In the genomic region with DNA sequence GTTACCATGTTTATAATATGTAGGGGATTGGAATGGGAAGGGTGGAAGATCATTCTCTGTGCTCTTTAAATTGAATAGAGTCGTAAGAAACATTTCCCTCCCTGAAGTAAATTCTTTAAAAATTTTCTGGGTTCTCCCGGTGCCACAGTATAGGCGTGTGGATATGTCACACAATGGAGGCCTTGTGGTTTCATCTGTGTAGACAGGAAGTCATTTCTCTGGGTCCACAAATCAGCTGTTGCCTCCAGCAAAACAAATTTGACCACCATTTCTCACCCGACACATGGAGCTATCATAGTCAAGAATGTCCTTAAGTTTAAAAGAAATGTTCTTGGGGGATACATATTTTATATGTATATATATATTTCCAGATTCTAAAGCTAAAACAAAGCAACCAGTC, we compare ENCODE assay signal across 22 cellular contexts. TPM values are rescaled to one million over a fixed set of nuclear protein-coding genes. Genes with fewer than 3 reads are reported as not detected.
DNase-seq lines count a peak whose midpoint lies in the region; ATAC-seq lines count a peak whose summit lies in the region.
"Had no signal": no experiment of that assay in that cellular context is flagged by ENCODE, and none has a peak within 500 bp of the region (broad histone marks: within the 10 kb centered on the region; RNA-seq: fewer than 3 reads in every experiment).

No MANE protein-coding gene starts in this region.

- DNase-seq in CD4-positive, CD25-positive, alpha-beta regulatory T cell, result no peak
- DNase-seq in SJCRH30, result peak; percentile 5 to 31
- peak; percentile 67 for DNase-seq in foreskin melanocyte
- no peak for DNase-seq in natural killer cell treated with Interleukin-12 subunit alpha and Interleukin-12 subunit beta and Interleukin-15 and Interleukin-18, amount 100 ng/mL, for 72 hours (ENCODE audit: low spot score)
- no peak for DNase-seq in SKM-1 (lab: John Stamatoyannopoulos, UW; ENCODE audit: unreplicated experiment)
- DNase-seq in T-cell, result no peak
- DNase-seq: ACHN; BE2C; Calu3; CD4-positive, alpha-beta memory T cell; COR-L47; DMS53; DMS79 treated with DMSO at 0.1 percent for 48 hours; GF-D8; GM23248; H9 had no signal

- peaks cover 54% of the 10 kb centered on the region for H3K36me3 Mint-ChIP-seq in CD4-positive, CD25-positive, alpha-beta regulatory T cell
- H3K36me3 Mint-ChIP-seq in natural killer cell treated with Interleukin-12 subunit alpha and Interleukin-12 subunit beta and Interleukin-15 and Interleukin-18, amount 100 ng/mL, for 72 hours, result peaks cover 12% of the 10 kb centered on the region
- peaks cover 38% of the 10 kb centered on the region for H3K36me3 Mint-ChIP-seq in T-cell

- H3K4me1 Mint-ChIP-seq in CD4-positive, CD25-positive, alpha-beta regulatory T cell, result peaks cover 2 to 12% (median 7%) of the 10 kb centered on the region in 4 donors
- peaks cover 14 to 16% of the 10 kb centered on the region in 2 donors for H3K4me1 Mint-ChIP-seq in natural killer cell treated with Interleukin-12 subunit alpha and Interleukin-12 subunit beta and Interleukin-15 and Interleukin-18, amount 100 ng/mL, for 72 hours (ENCODE audit: low read depth in 2 of 2)
- H3K4me1 Mint-ChIP-seq in T-cell, result no peaks in the 10 kb centered on the region
- H3K4me1 Mint-ChIP-seq: CD4-positive, alpha-beta memory T cell; H9 had no signal

- H3K27ac ChIP-seq in CD4-positive, CD25-positive, alpha-beta regulatory T cell (ENCODE audit: insufficient read depth, low read length, poor library complexity, severe bottlenecking), result peak overlapping the region; percentile 2
- no peak overlapping the region for H3K27ac ChIP-seq in SJCRH30
- H3K27ac ChIP-seq: 22Rv1; A549; BLaER1 treated with 17β-estradiol and CSF1 and Interleukin-3, amounts not matched to agents 10 nM and 100 nM; GM23248 had no signal

- H3K27me3 ChIP-seq in CD4-positive, CD25-positive, alpha-beta regulatory T cell (ENCODE audit: control insufficient read depth, insufficient read depth, low read length), result no peaks in the 10 kb centered on the region
- H3K27me3 ChIP-seq in SJCRH30, result no peaks in the 10 kb centered on the region
- H3K27me3 ChIP-seq: BE2C; BLaER1 treated with 17β-estradiol and CSF1 and Interleukin-3, amounts not matched to agents 10 nM and 100 nM had no signal

- no peak overlapping the region for H3K4me3 Mint-ChIP-seq in CD4-positive, CD25-positive, alpha-beta regulatory T cell
- H3K4me3 Mint-ChIP-seq in natural killer cell treated with Interleukin-12 subunit alpha and Interleukin-12 subunit beta and Interleukin-15 and Interleukin-18, amount 100 ng/mL, for 72 hours, result peak overlapping the region; percentile 15
- H3K4me3 Mint-ChIP-seq in T-cell, result no peak overlapping the region
- H3K4me3 Mint-ChIP-seq: CD14-positive monocyte; CD4-positive, alpha-beta memory T cell; H9 had no signal

- POLR2A ChIA-PET in T-cell (lab: Charles Lee), result no interaction called here

- ATAC-seq in CD4-positive, CD25-positive, alpha-beta regulatory T cell (ENCODE audit: low read depth in 2 of 2), result no peak
- peak; percentile 56 to 64 for ATAC-seq in natural killer cell treated with Interleukin-12 subunit alpha and Interleukin-12 subunit beta and Interleukin-15 and Interleukin-18, amount 100 ng/mL, for 72 hours
- ATAC-seq in HG03045 (IDR thresholded peaks at IDR 0.05; ENCODE audit: unreplicated experiment), result no peak
- ATAC-seq in T-cell (replicated peaks in 1 of 4), result no peak
- ATAC-seq: A549, HCT116 had no signal

- H3K9me3 Mint-ChIP-seq in CD4-positive, CD25-positive, alpha-beta regulatory T cell, result no peaks in the 10 kb centered on the region
- H3K9me3 Mint-ChIP-seq in natural killer cell treated with Interleukin-12 subunit alpha and Interleukin-12 subunit beta and Interleukin-15 and Interleukin-18, amount 100 ng/mL, for 72 hours, result no peaks in the 10 kb centered on the region
- H3K9me3 Mint-ChIP-seq in T-cell, result no peaks in the 10 kb centered on the region
- H3K9me3 Mint-ChIP-seq: CD14-positive monocyte; CD4-positive, alpha-beta memory T cell; H9 had no signal

- no peaks in the 10 kb centered on the region for H3K27me3 Mint-ChIP-seq in CD4-positive, CD25-positive, alpha-beta regulatory T cell
- no peaks in the 10 kb centered on the region for H3K27me3 Mint-ChIP-seq in natural killer cell treated with Interleukin-12 subunit alpha and Interleukin-12 subunit beta and Interleukin-15 and Interleukin-18, amount 100 ng/mL, for 72 hours
- H3K27me3 Mint-ChIP-seq in T-cell, result no peaks in the 10 kb centered on the region
- H3K27me3 Mint-ChIP-seq: CD4-positive, alpha-beta memory T cell had no signal

- H3K4me3 ChIP-seq in CD4-positive, CD25-positive, alpha-beta regulatory T cell (ENCODE audit: low read depth, low read length), result no peak overlapping the region
- H3K4me3 ChIP-seq in SJCRH30, result no peak overlapping the region
- H3K4me3 ChIP-seq: A549; BLaER1 treated with 17β-estradiol and CSF1 and Interleukin-3, amounts not matched to agents 10 nM and 100 nM; GM23248 had no signal

- no peaks in the 10 kb centered on the region for H3K9me3 ChIP-seq in CD4-positive, CD25-positive, alpha-beta regulatory T cell (ENCODE audit: control insufficient read depth in 2 of 2, low read length in 2 of 2)
- H3K9me3 ChIP-seq in SJCRH30 (replicated peaks), result no peaks in the 10 kb centered on the region
- H3K9me3 ChIP-seq: A549; BE2C; BLaER1 treated with 17β-estradiol and CSF1 and Interleukin-3, amounts not matched to agents 10 nM and 100 nM had no signal

- H3K27ac Mint-ChIP-seq in CD4-positive, CD25-positive, alpha-beta regulatory T cell, result no peak overlapping the region
- H3K27ac Mint-ChIP-seq in natural killer cell treated with Interleukin-12 subunit alpha and Interleukin-12 subunit beta and Interleukin-15 and Interleukin-18, amount 100 ng/mL, for 72 hours, result peak overlapping the region; percentile 43 to 75
- H3K27ac Mint-ChIP-seq in T-cell, result no peak overlapping the region
- H3K27ac Mint-ChIP-seq: H9 had no signal

- CTCF ChIA-PET in T-cell (lab: Charles Lee), result no interaction called here

- no peaks in the 10 kb centered on the region for H3K4me1 ChIP-seq in CD4-positive, CD25-positive, alpha-beta regulatory T cell (ENCODE audit: control insufficient read depth, insufficient read depth, low read length, poor library complexity, severe bottlenecking)
- H3K4me1 ChIP-seq in SJCRH30, result 0 out of 2 replicates have a peak, but pooled peaks cover 6% of the 10 kb centered on the region
- H3K4me1 ChIP-seq: A549, BE2C had no signal

- H3K36me3 ChIP-seq in CD4-positive, CD25-positive, alpha-beta regulatory T cell (ENCODE audit: control insufficient read depth, insufficient read depth, low read length), result peaks cover 57% of the 10 kb centered on the region
- peaks cover 78% of the 10 kb centered on the region for H3K36me3 ChIP-seq in SJCRH30

RNA-seq across cellular contexts. Expression of a gene that starts 17.4 kb away (rescaled TPM):
- 39.8 TPM for total RNA-seq in CD4-positive, CD25-positive, alpha-beta regulatory T cell
- 10 to 100 TPM; 24.9 to 43.6 (median 28.6) TPM for polyA plus RNA-seq in CD4-positive, CD25-positive, alpha-beta regulatory T cell
- total RNA-seq in SJCRH30 (2014; rRNA removed; shearing (Covaris generic)), result 75.7 and 89.2 TPM in 2 replicates
- total RNA-seq in natural killer cell treated with Interleukin-12 subunit alpha and Interleukin-12 subunit beta and Interleukin-15 and Interleukin-18, amount 100 ng/mL, for 72 hours, result 10 to 100 TPM; 39.8 to 56.4 TPM
- 10 to 100 TPM; 23.2 to 37.4 (median 29.5) TPM for total RNA-seq in T-cell

RNA-seq across cellular contexts. Expression of a gene that starts 43.6 kb away (rescaled TPM):
- 2.7 TPM for total RNA-seq in CD4-positive, CD25-positive, alpha-beta regulatory T cell
- 10 to 100 TPM; 14.6 to 32.7 (median 22.5) TPM for polyA plus RNA-seq in CD4-positive, CD25-positive, alpha-beta regulatory T cell
- 178 and 195 TPM in 2 replicates for total RNA-seq in SJCRH30 (2014; rRNA removed; shearing (Covaris generic))
- 10 to 100 TPM; 44.9 to 51.8 TPM for total RNA-seq in natural killer cell treated with Interleukin-12 subunit alpha and Interleukin-12 subunit beta and Interleukin-15 and Interleukin-18, amount 100 ng/mL, for 72 hours
- total RNA-seq in T-cell, result 10 to 100 TPM in 3 of 5 donors, 1 to 10 TPM in 2; 2.0 to 37.3 (median 24.9) TPM

Comparison
In these comparisons a context has a peak if more than half of its experiments do, and no peak if none do; other contexts are left out.
1. ATAC-seq: peak in natural killer cell treated with Interleukin-12 subunit alpha and Interleukin-12 subunit beta and Interleukin-15 and Interleukin-18, amount 100 ng/mL, for 72 hours (2 of 2); none in CD4-positive, CD25-positive, alpha-beta regulatory T cell (0 of 2), HG03045 (single experiment) and T-cell (0 of 4).
2. DNase-seq: peak in SJCRH30 (2 of 2) and foreskin melanocyte (single experiment); none in CD4-positive, CD25-positive, alpha-beta regulatory T cell (0 of 3), natural killer cell treated with Interleukin-12 subunit alpha and Interleukin-12 subunit beta and Interleukin-15 and Interleukin-18, amount 100 ng/mL, for 72 hours (single experiment), SKM-1 (single experiment) and T-cell (0 of 34).
3. H3K27ac Mint-ChIP-seq: peak in natural killer cell treated with Interleukin-12 subunit alpha and Interleukin-12 subunit beta and Interleukin-15 and Interleukin-18, amount 100 ng/mL, for 72 hours (2 of 2); none in CD4-positive, CD25-positive, alpha-beta regulatory T cell (0 of 3) and T-cell (0 of 2).